Comparison of ENCODE assay signal across 20 cellular contexts in genomic region chr11:97279341-97279740, GRCh38.
"Had no signal": no experiment of that assay in that cellular context is flagged by ENCODE, and none has a peak within 500 bp of the region (broad histone marks: within the 10 kb centered on the region; RNA-seq: fewer than 3 reads in every experiment).

No MANE protein-coding gene starts in this region.

- H3K4me3 ChIP-seq: K562, SJCRH30 had no signal

- H3K4me1 ChIP-seq: SJCRH30 had no signal

- H3K27ac ChIP-seq: HL-60, KMS-11, SJCRH30 had no signal

- H3K9me3 ChIP-seq: SJCRH30 had no signal

- H3K27me3 ChIP-seq: SJCRH30 had no signal

- H3K36me3 ChIP-seq: SJCRH30 had no signal

- DNase-seq: Kasumi-1, MM.1S, NCI-H1092 treated with DMSO at 0.1 percent for 48 hours, NCI-H1436, NCI-H187, NCI-H2029, NCI-H2081 treated with DMSO at 0.1 percent for 48 hours, NCI-H2171, NCI-H226, NCI-H446 treated with DMSO at 0.1 percent for 48 hours, NCI-H510A treated with DMSO at 0.1 percent for 48 hours, NCI-H526, NCI-H748 treated with DMSO at 0.1 percent for 48 hours, RPMI8226, SHP77 treated with DMSO at 0.1 percent for 48 hours, SJCRH30 had no signal

- ATAC-seq: K562, SK-N-SH treated with all-trans-retinoic acid at 6 μM for 48 hours had no signal
